In genomic region chr19:33311326-33311682, GRCh38 we compare ENCODE assay signal across 1 cellular context.
TF ChIP-seq lines count a peak whose summit lies in the region.

No MANE protein-coding gene starts in this region.

TF ChIP-seq in GM23338, 12 proteins besides CTCF, POLR2A, EP300 and RAD21 (continued from another document):
- TF ChIP-seq ZNF462 (CRISPR knock-in tag; IDR thresholded peaks at IDR 0.05), result no peak
